Comparison of ENCODE assay signal across 1 cellular context in genomic region chr16:1464894-1465566, GRCh38.
TF ChIP-seq lines count a peak whose summit lies in the region.

No MANE protein-coding gene starts in this region.

TF ChIP-seq in WTC11, 78 proteins besides CTCF, POLR2A, EP300 and RAD21 (continued from another document):
- TF ChIP-seq PRDM15 (CRISPR knock-in tag; IDR thresholded peaks at IDR 0.05) (no peak), TEAD4 (CRISPR knock-in tag; IDR thresholded peaks at IDR 0.05) (no peak), AR (CRISPR knock-in tag; IDR thresholded peaks at IDR 0.05) (no peak), ZNF138 (CRISPR knock-in tag; conservative IDR thresholded peaks at IDR 0.05) (no peak), USF1 (CRISPR knock-in tag; IDR thresholded peaks at IDR 0.05) (no peak), PRRX2 (CRISPR knock-in tag; IDR thresholded peaks at IDR 0.05) (no peak), USF2 (CRISPR knock-in tag; IDR thresholded peaks at IDR 0.05) (no peak), ATF3 (CRISPR knock-in tag; conservative IDR thresholded peaks at IDR 0.05) (no peak), ATF2 (CRISPR knock-in tag; IDR thresholded peaks at IDR 0.05; ENCODE audit: borderline replicate concordance, low read depth) (no peak), ETV6 (CRISPR knock-in tag; IDR thresholded peaks at IDR 0.05) (no peak), ZNF317 (CRISPR knock-in tag; IDR thresholded peaks at IDR 0.05; ENCODE audit: borderline replicate concordance, low read depth) (no peak)
